25 cellular contexts compared by ENCODE assay signal in the genomic region with DNA sequence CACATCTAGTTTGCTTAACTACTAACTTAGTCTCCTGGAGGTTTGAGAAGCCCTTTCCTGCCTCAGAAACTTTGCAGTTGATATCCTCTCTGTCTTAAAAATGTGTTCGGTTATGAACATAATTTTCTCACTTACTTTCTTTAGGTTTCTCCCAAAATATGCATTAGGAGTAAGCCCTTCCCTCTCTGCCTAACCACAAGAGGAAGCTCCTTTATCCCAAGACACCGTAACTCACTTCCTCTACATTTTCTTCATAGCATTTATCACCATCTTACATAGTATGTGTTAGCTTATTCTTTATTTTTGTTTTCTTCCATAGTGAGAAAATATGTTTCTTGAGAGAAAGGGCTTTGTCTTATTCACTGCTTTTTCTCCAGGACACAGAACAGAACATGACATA.
DNase-seq lines count a peak whose midpoint lies in the region; ATAC-seq and TF ChIP-seq lines count a peak whose summit lies in the region.
"Had no signal": no experiment of that assay in that cellular context is flagged by ENCODE, and none has a peak within 500 bp of the region (broad histone marks: within the 10 kb centered on the region; RNA-seq: fewer than 3 reads in every experiment).

No MANE protein-coding gene starts in this region.

- H3K27me3 Mint-ChIP-seq in GM23338 (ENCODE audit: insufficient read depth, low read depth, poor library complexity), result peaks cover 2% of the 10 kb centered on the region
- H3K27me3 Mint-ChIP-seq in nephron progenitor cell (ENCODE audit: low read depth, poor library complexity), result no peaks in the 10 kb centered on the region
- H3K27me3 Mint-ChIP-seq: CD8-positive, alpha-beta memory T cell had no signal

- H3K27ac Mint-ChIP-seq in GM23338 (no peak overlapping the region), nephron progenitor cell (peak overlapping the region; percentile 18)
- H3K27ac Mint-ChIP-seq: CD14-positive monocyte; CD8-positive, alpha-beta memory T cell; H9; T-helper 1 cell treated with Interleukin-12 subunit alpha and Interleukin-12 subunit beta and Interleukin-4 antibody, amounts not matched to agents 30 μg/mL and 1 μg/mL, for 36 hours had no signal

- H3K79me2 ChIP-seq in GM23338 (replicated peaks; ENCODE audit: insufficient read depth), result no peaks in the 10 kb centered on the region

- H3K4me2 ChIP-seq in GM23338, result no peak overlapping the region

- no peaks in the 10 kb centered on the region for H3K9me2 ChIP-seq in GM23338 (ENCODE audit: insufficient read depth)

- H4K20me1 ChIP-seq in GM23338 (replicated peaks; ENCODE audit: insufficient read depth), result no peaks in the 10 kb centered on the region

- TF ChIP-seq CTCF in GM23338 (conservative IDR thresholded peaks at IDR 0.05; ENCODE audit: low read depth in 2 of 2) (no peak), nephron progenitor cell (IDR thresholded peaks at IDR 0.05) (no peak)

- no peak overlapping the region for H3K4me3 ChIP-seq in GM23338
- no peak overlapping the region for H3K4me3 ChIP-seq in SK-N-MC
- H3K4me3 ChIP-seq: MG63, Peyer's patch had no signal

- no peaks in the 10 kb centered on the region for H3F3A ChIP-seq in GM23338 (replicated peaks; ENCODE audit: low read depth)

- H3K27ac ChIP-seq in GM23338 (ENCODE audit: low read depth) (no peak overlapping the region), SK-N-MC (peak overlapping the region; percentile 37; the same call in 1 of the 2 replicates)
- H3K27ac ChIP-seq: Peyer's patch had no signal

- H3K9me3 Mint-ChIP-seq in GM23338, result no peaks in the 10 kb centered on the region
- H3K9me3 Mint-ChIP-seq in nephron progenitor cell, result peaks cover 5% of the 10 kb centered on the region
- H3K9me3 Mint-ChIP-seq: H9 had no signal

- H3K36me3 ChIP-seq in GM23338 (ENCODE audit: insufficient read depth) (no peaks in the 10 kb centered on the region), SK-N-MC (ENCODE audit: insufficient read depth, low read length) (no peaks in the 10 kb centered on the region)
- H3K36me3 ChIP-seq: MG63, Peyer's patch had no signal

- H3K4me1 ChIP-seq in GM23338 (ENCODE audit: insufficient read depth), result no peaks in the 10 kb centered on the region
- H3K4me1 ChIP-seq: Peyer's patch had no signal

- H3K27me3 ChIP-seq in GM23338 (ENCODE audit: insufficient read depth), result no peaks in the 10 kb centered on the region
- H3K27me3 ChIP-seq: MG63, Peyer's patch had no signal

- H3K9me3 ChIP-seq in SK-N-MC (ENCODE audit: low read depth, low read length), result no peaks in the 10 kb centered on the region
- H3K9me3 ChIP-seq: MG63, Peyer's patch had no signal

- DNase-seq in GM23338 (ENCODE audit: low spot score), result no peak
- DNase-seq in Kasumi-1 (lab: John Stamatoyannopoulos, UW), result peak; percentile 43 to 45
- DNase-seq in SK-N-MC (ENCODE audit: low read depth, low spot score), result no peak
- DNase-seq in nephron progenitor cell, result no peak
- no peak for DNase-seq in activated CD4-positive, alpha-beta T cell treated with anti-CD3 and anti-CD28 coated beads for 1 hour
- DNase-seq in activated T-cell treated with anti-CD3 and anti-CD28 coated beads for 4 hours, result no peak
- no peak for DNase-seq in NCI-H2029 treated with DMSO at 0.1 percent for 48 hours (lab: John Stamatoyannopoulos, UW)
- DNase-seq: CD8-positive, alpha-beta memory T cell; DMS79 treated with DMSO at 0.1 percent for 48 hours; GF-D8; H9; MG63; NCI-H1105; NCI-H1436 treated with DMSO at 0.1 percent for 48 hours; NCI-H187 treated with DMSO at 0.1 percent for 48 hours; NCI-H446 treated with DMSO at 0.1 percent for 48 hours; NCI-H526; NCI-H82; Peyer's patch; SHP77 treated with DMSO at 0.1 percent for 48 hours; SW 1271 had no signal

- H3K4me1 Mint-ChIP-seq in GM23338, result no peaks in the 10 kb centered on the region
- no peaks in the 10 kb centered on the region for H3K4me1 Mint-ChIP-seq in nephron progenitor cell
- H3K4me1 Mint-ChIP-seq: CD14-positive monocyte; CD8-positive, alpha-beta memory T cell; H9 had no signal

- 0 out of 2 replicates have a peak overlapping the region, but pooled peaks have one; percentile 3 for H2AFZ ChIP-seq in GM23338

- H3K36me3 Mint-ChIP-seq in GM23338 (ENCODE audit: low read depth), result peaks cover 2% of the 10 kb centered on the region; the same call in 1 of the 3 replicates
- H3K36me3 Mint-ChIP-seq in nephron progenitor cell (ENCODE audit: low read depth), result no peaks in the 10 kb centered on the region
- H3K36me3 Mint-ChIP-seq: CD14-positive monocyte; CD8-positive, alpha-beta memory T cell had no signal

- no peak for ATAC-seq in GM23338
- ATAC-seq in SK-N-SH treated with all-trans-retinoic acid at 6 μM for 48 hours, result no peak
- ATAC-seq: HepG2 had no signal

- H3K9ac ChIP-seq in SK-N-MC (ENCODE audit: insufficient read length), result no peak overlapping the region

- H3K4me3 Mint-ChIP-seq in GM23338, result no peak overlapping the region
- no peak overlapping the region for H3K4me3 Mint-ChIP-seq in nephron progenitor cell
- H3K4me3 Mint-ChIP-seq: CD14-positive monocyte; CD8-positive, alpha-beta memory T cell; H9; T-helper 1 cell treated with Interleukin-12 subunit alpha and Interleukin-12 subunit beta and Interleukin-4 antibody, amounts not matched to agents 30 μg/mL and 1 μg/mL, for 36 hours had no signal

TF ChIP-seq in GM23338, 12 proteins besides CTCF, POLR2A, EP300 and RAD21:
- no peak for TF ChIP-seq JUNB (IDR thresholded peaks at IDR 0.05; ENCODE audit: unreplicated experiment)

TF ChIP-seq in SK-N-SH treated with all-trans-retinoic acid at 6 μM for 48 hours, 23 proteins besides CTCF, POLR2A, EP300 and RAD21:
- TF ChIP-seq OSR1 (CRISPR knock-in tag; IDR thresholded peaks at IDR 0.05) (no peak), ISL1 (CRISPR knock-in tag; IDR thresholded peaks at IDR 0.05) (no peak), ARNTL (CRISPR knock-in tag; IDR thresholded peaks at IDR 0.05; ENCODE audit: borderline replicate concordance, low read depth) (no peak), ZC3H10 (CRISPR knock-in tag; IDR thresholded peaks at IDR 0.05) (no peak)
- TF ChIP-seq, protein P1, sequence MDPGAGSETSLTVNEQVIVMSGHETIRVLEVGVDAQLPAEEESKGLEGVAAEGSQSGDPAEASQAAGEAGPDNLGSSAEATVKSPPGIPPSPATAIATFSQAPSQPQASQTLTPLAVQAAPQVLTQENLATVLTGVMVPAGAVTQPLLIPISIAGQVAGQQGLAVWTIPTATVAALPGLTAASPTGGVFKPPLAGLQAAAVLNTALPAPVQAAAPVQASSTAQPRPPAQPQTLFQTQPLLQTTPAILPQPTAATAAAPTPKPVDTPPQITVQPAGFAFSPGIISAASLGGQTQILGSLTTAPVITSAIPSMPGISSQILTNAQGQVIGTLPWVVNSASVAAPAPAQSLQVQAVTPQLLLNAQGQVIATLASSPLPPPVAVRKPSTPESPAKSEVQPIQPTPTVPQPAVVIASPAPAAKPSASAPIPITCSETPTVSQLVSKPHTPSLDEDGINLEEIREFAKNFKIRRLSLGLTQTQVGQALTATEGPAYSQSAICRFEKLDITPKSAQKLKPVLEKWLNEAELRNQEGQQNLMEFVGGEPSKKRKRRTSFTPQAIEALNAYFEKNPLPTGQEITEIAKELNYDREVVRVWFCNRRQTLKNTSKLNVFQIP (CRISPR knock-in tag; IDR thresholded peaks at IDR 0.05; ENCODE audit: borderline replicate concordance, low read depth), result no peak

Comparison
In these comparisons a context has a peak if more than half of its experiments do, and no peak if none do; other contexts are left out.
1. DNase-seq: peak in Kasumi-1 (2 of 2); none in GM23338 (single experiment), SK-N-MC (single experiment), nephron progenitor cell (single experiment), activated CD4-positive, alpha-beta T cell treated with anti-CD3 and anti-CD28 coated beads for 1 hour (single experiment), activated T-cell treated with anti-CD3 and anti-CD28 coated beads for 4 hours (single experiment) and NCI-H2029 treated with DMSO at 0.1 percent for 48 hours (single experiment).